ENCODE assay signal across 8 cellular contexts in genomic region chr16:30650369-30651123, GRCh38. TPM values are rescaled to one million over a fixed set of nuclear protein-coding genes. Genes with fewer than 3 reads are reported as not detected.
DNase-seq lines count a peak whose midpoint lies in the region; ATAC-seq, FAIRE-seq and TF ChIP-seq lines count a peak whose summit lies in the region.

TSS of gene PRR14 (plus strand) at chr16:30650960. CDS start at chr16:30651646, 686 bp downstream.

- H3K4me1 ChIP-seq in adrenal gland (replicated peaks in 1 of 2), result peaks cover 8 to 12% of the 10 kb centered on the region in 2 donors
- peaks cover 2 to 8% of the 10 kb centered on the region in 2 experiments for H3K4me1 ChIP-seq in trophoblast cell (ENCODE audit: control insufficient read depth in 1 of 2, insufficient read depth in 2 of 2, low read length in 2 of 2)
- peaks cover 4 to 22% (median 17%) of the 10 kb centered on the region in 4 donors for H3K4me1 ChIP-seq in transverse colon

- H2AFZ ChIP-seq in trophoblast cell (ENCODE audit: insufficient read depth, low read length, poor library complexity), result peak within 1 kb of the TSS; percentile 81

- peak; percentile 73 for ATAC-seq in HG02852 (IDR thresholded peaks at IDR 0.05; ENCODE audit: unreplicated experiment)

- peaks cover 0 to 32% of the 10 kb centered on the region in 2 donors for H3K36me3 ChIP-seq in adrenal gland (replicated peaks in 1 of 2)
- H3K36me3 ChIP-seq in trophoblast cell (ENCODE audit: control insufficient read depth in 1 of 2, insufficient read depth in 2 of 2, low read length in 2 of 2), result peaks cover 28% of the 10 kb centered on the region in 2 experiments
- H3K36me3 ChIP-seq in transverse colon, result peaks cover 0 to 27% (median 4%) of the 10 kb centered on the region in 4 donors

- peak within 1 kb of the TSS; percentile 83 for H3K14ac ChIP-seq in trophoblast cell (ENCODE audit: low read length)

- H3K4me3 ChIP-seq in adrenal gland (peak within 1 kb of the TSS; percentile 18 to 73 (median 49)), trophoblast cell (ENCODE audit: low read depth, low read length) (peak within 1 kb of the TSS; percentile 81), transverse colon (peak within 1 kb of the TSS; percentile 77 to 97 (median 85))

- intact Hi-C loops in adrenal gland (cut with DNase I) (no loop called here), cardiac septum (cut with DNase I) (loop anchor here (1.0 to 5.0 kb wide), 3 partner anchors 16 to 116 kb away; partner anchors contain the start of genes SRCAP and ZNF747), transverse colon (cut with DNase I; ENCODE audit: low total_unique reads) (no loop called here)

- in situ Hi-C loops in transverse colon (cut with MboI; ENCODE audit: low pct_ligation_motif_present in 1 of 4, low pct_unique_long_range_greater_than_20kb in 1 of 4, low sequenced_read_pairs in 3 of 4), result no loop called here

- peak within 1 kb of the TSS; percentile 76 for H3K9ac ChIP-seq in trophoblast cell (ENCODE audit: low read length)

- H3K27me3 ChIP-seq in adrenal gland (no peaks in the 10 kb centered on the region), trophoblast cell (ENCODE audit: insufficient read depth, low read length) (no peaks in the 10 kb centered on the region), transverse colon (no peaks in the 10 kb centered on the region)

- H3K79me1 ChIP-seq in trophoblast cell (ENCODE audit: low read length), result peaks cover 13% of the 10 kb centered on the region

- no peak for TF ChIP-seq EP300 in transverse colon (IDR thresholded peaks at IDR 0.05; ENCODE audit: low read depth)

- H3K27ac ChIP-seq in adrenal gland (peak within 1 kb of the TSS; percentile 55 to 94 (median 87)), trophoblast cell (ENCODE audit: low read depth, low read length) (peak within 1 kb of the TSS; percentile 42), transverse colon (peak within 1 kb of the TSS; percentile 97 to 100 (median 98))

- no peak for FAIRE-seq in GM12891 (lab: Jason Lieb, UNC)

- TF ChIP-seq CTCF in adrenal gland (IDR thresholded peaks at IDR 0.05) (peak; percentile 25 to 70 (median 45)), transverse colon (IDR thresholded peaks at IDR 0.05) (peak; percentile 33 to 92 (median 56))

- peak within 1 kb of the TSS; percentile 98 for H3K4me2 ChIP-seq in trophoblast cell (ENCODE audit: low read length)

- TF ChIP-seq POLR2A in GM12891 (IDR thresholded peaks at IDR 0.05; ENCODE audit: low read depth, low read length) (peak; percentile 50; the same call in 1 of the 2 replicates), adrenal gland (IDR thresholded peaks at IDR 0.05) (peak; percentile 21 to 71), transverse colon (IDR thresholded peaks at IDR 0.05) (peak; percentile 45)

- no peaks in the 10 kb centered on the region for H3K9me3 ChIP-seq in adrenal gland (replicated peaks in 1 of 3)
- H3K9me3 ChIP-seq in trophoblast cell (ENCODE audit: insufficient read depth, low read depth, low read length), result peaks cover 1% of the 10 kb centered on the region
- no peaks in the 10 kb centered on the region for H3K9me3 ChIP-seq in transverse colon

- DNase-seq in GM12891 (ENCODE audit: insufficient read length, low spot score) (peak; percentile 87), NCI-H146 (lab: John Stamatoyannopoulos, UW) (peak; percentile 100), T-helper 1 cell (peak; percentile 96 to 100 (median 98)), adrenal gland (peak; percentile 99 to 100 (median 100)), cardiac septum (ENCODE audit: low spot score) (peak; percentile 100), trophoblast cell (peak; percentile 99 to 100), transverse colon (peak; percentile 100)

- H2BK120ac ChIP-seq in trophoblast cell (ENCODE audit: insufficient read depth, low read length, poor library complexity), result peak within 1 kb of the TSS; percentile 47

- H4K12ac ChIP-seq in trophoblast cell (ENCODE audit: low read depth, low read length), result peak within 1 kb of the TSS; percentile 98

- H3K18ac ChIP-seq in trophoblast cell (ENCODE audit: low read length), result peak within 1 kb of the TSS; percentile 57

- H4K8ac ChIP-seq in trophoblast cell (ENCODE audit: low read depth, low read length), result peak within 1 kb of the TSS; percentile 99

- H2BK5ac ChIP-seq in trophoblast cell (ENCODE audit: low read depth, low read length, poor library complexity), result peak within 1 kb of the TSS; percentile 67

- no peak within 1 kb of the TSS for H3K23ac ChIP-seq in trophoblast cell (ENCODE audit: low read length)

- H2AK5ac ChIP-seq in trophoblast cell (ENCODE audit: low read length), result peak within 1 kb of the TSS; percentile 77

- H4K91ac ChIP-seq in trophoblast cell (ENCODE audit: low read depth, low read length), result peak within 1 kb of the TSS; percentile 93

- H2BK12ac ChIP-seq in trophoblast cell (ENCODE audit: low read length), result no peak within 1 kb of the TSS

- H3K79me2 ChIP-seq in trophoblast cell (ENCODE audit: control insufficient read depth, insufficient read depth, low read length, poor library complexity), result peaks cover 7% of the 10 kb centered on the region

- WGBS in adrenal gland, 4 donors, result 1 to 4% (median 1%) methylated on average over 19 to 53 of the region's 53 CpGs
- WGBS in trophoblast cell (ENCODE audit: extremely low coverage, insufficient coverage, insufficient read length), result no CpG with 5 or more reads among the region's 53 CpGs
- 0 to 1% methylated on average over 7 to 53 of the region's 53 CpGs for WGBS in transverse colon (ENCODE audit: low coverage in 1 of 2), 2 donors

- H3K4ac ChIP-seq in trophoblast cell (ENCODE audit: low read depth, low read length), result peak within 1 kb of the TSS; percentile 56

TF ChIP-seq in GM12891, 5 proteins besides CTCF, POLR2A, EP300 and RAD21:
- peak; percentile 59 for TF ChIP-seq TAF1 (IDR thresholded peaks at IDR 0.05; ENCODE audit: low read depth, low read length)
- TF ChIP-seq PAX5 (IDR thresholded peaks at IDR 0.05; ENCODE audit: insufficient read depth, low read length, severe bottlenecking), result no peak

RNA-seq across cellular contexts. Expression of gene PRR14, which starts in this region (rescaled TPM):
- 38.7 TPM for polyA plus RNA-seq in GM12891 (2012; ENCODE audit: low read depth, missing spikeins)
- total RNA-seq in adrenal gland (10 to 100 TPM in 7 of 8 donors, 1 to 10 TPM in 1; 10.0 to 70.4 (median 39.3) TPM), cardiac septum (21.1 TPM), transverse colon (100 to 1,000 TPM in 2 of 4 donors, 10 to 100 TPM in 2; 42.9 to 154 (median 85.5) TPM)
- polyA plus RNA-seq in adrenal gland, result 100 to 1,000 TPM in 2 of 3 donors, 10 to 100 TPM in 1; 29.8 to 204 (median 114) TPM
- polyA plus RNA-seq in trophoblast cell (2013), result 32.0 and 33.1 TPM in 2 replicates

Comparison
In these comparisons a context has a peak if more than half of its experiments do, and no peak if none do; other contexts are left out.
1. Peak in every context shown above with its lines: DNase-seq, ATAC-seq, H3K4me3 ChIP-seq and H3K27ac ChIP-seq.
2. H3K27ac ChIP-seq: peak in every context shown above with its lines; median percentile 98 in transverse colon; 87 in adrenal gland; 42 in trophoblast cell.